In genomic region chr16:73059779-73060178, GRCh38 we compare ENCODE assay signal across 9 cellular contexts. TPM values are rescaled to one million over a fixed set of nuclear protein-coding genes. Genes with fewer than 3 reads are reported as not detected.
A peak's percentile ranks its signal among the peaks of the same experiment; 100 is the strongest.
DNase-seq lines count a peak whose midpoint lies in the region; ATAC-seq, FAIRE-seq and TF ChIP-seq lines count a peak whose summit lies in the region.
"Had no signal": no experiment of that assay in that cellular context is flagged by ENCODE, and none has a peak within 500 bp of the region (broad histone marks: within the 10 kb centered on the region; RNA-seq: fewer than 3 reads in every experiment).

No MANE protein-coding gene starts in this region.

- H3K4me3 Mint-ChIP-seq in CD8-positive, alpha-beta T cell, result peak overlapping the region; percentile 74
- peak overlapping the region; percentile 89 for H3K4me3 Mint-ChIP-seq in progenitor cell of endocrine pancreas (ENCODE audit: low read depth)
- no peak overlapping the region for H3K4me3 Mint-ChIP-seq in activated CD4-positive, alpha-beta memory T cell treated with anti-CD3 and anti-CD28 coated beads for 36 hours

- H3K9me3 ChIP-seq in CD8-positive, alpha-beta T cell (ENCODE audit: low read length), result no peaks in the 10 kb centered on the region
- H3K9me3 ChIP-seq in PC-9 (ENCODE audit: insufficient read depth, low read depth), result no peaks in the 10 kb centered on the region
- no peaks in the 10 kb centered on the region for H3K9me3 ChIP-seq in endothelial cell of umbilical vein (replicated peaks; ENCODE audit: control insufficient read depth, insufficient read depth, low read length)
- H3K9me3 ChIP-seq in Peyer's patch, result no peaks in the 10 kb centered on the region
- H3K9me3 ChIP-seq: testis had no signal

- H2AFZ ChIP-seq in PC-9, result no peak overlapping the region
- H2AFZ ChIP-seq in endothelial cell of umbilical vein (ENCODE audit: low read depth, low read length), result no peak overlapping the region

- no peaks in the 10 kb centered on the region for H3K4me1 ChIP-seq in CD8-positive, alpha-beta T cell (ENCODE audit: insufficient read depth, low read length)
- H3K4me1 ChIP-seq in PC-9 (replicated peaks; ENCODE audit: insufficient read depth), result peaks cover 35% of the 10 kb centered on the region
- peaks cover 59% of the 10 kb centered on the region for H3K4me1 ChIP-seq in endothelial cell of umbilical vein (ENCODE audit: control insufficient read depth, extremely low read depth, insufficient read depth, low read length)
- H3K4me1 ChIP-seq in Peyer's patch, result peaks cover 0 to 43% (median under 1%) of the 10 kb centered on the region in 4 donors

- BruUV-seq in PC-9 (replicated peaks; lab: Mats Ljungman, UMichigan), result TSS peak; percentile 24
- TSS peak; percentile 21 for BruUV-seq in endothelial cell of umbilical vein (replicated peaks; lab: Mats Ljungman, UMichigan)

- no peak overlapping the region for H3K27ac ChIP-seq in CD8-positive, alpha-beta T cell (ENCODE audit: low read depth, low read length)
- peak overlapping the region; percentile 28; the same call in 1 of the 2 replicates for H3K27ac ChIP-seq in PC-9
- no peak overlapping the region for H3K27ac ChIP-seq in endothelial cell of umbilical vein (ENCODE audit: insufficient read depth, low read depth, low read length)
- H3K27ac ChIP-seq in Peyer's patch, result peak overlapping the region in 1 of 4 donors; percentile 94

- intact Hi-C loops in CD8-positive, alpha-beta T cell (cut with DNase I, micrococcal nuclease), result no loop called here
- intact Hi-C loops in PC-9 (cut with micrococcal nuclease; ENCODE audit: unreplicated experiment) (loop anchor here (10.0 kb wide), 1 partner anchor 395 kb away; no protein-coding TSS in a partner anchor), endothelial cell of umbilical vein (cut with micrococcal nuclease) (loop anchor here (1.0 to 10.0 kb wide), 6 partner anchors 8 to 815 kb away; no protein-coding TSS in a partner anchor)
- intact Hi-C loops in activated CD4-positive, alpha-beta memory T cell treated with anti-CD3 and anti-CD28 coated beads for 36 hours (cut with micrococcal nuclease), result no loop called here

- peak overlapping the region; percentile 89 for H3K4me2 ChIP-seq in PC-9
- peak overlapping the region; percentile 85 for H3K4me2 ChIP-seq in endothelial cell of umbilical vein (ENCODE audit: insufficient read depth, low read length)

- H3F3A ChIP-seq in PC-9 (ENCODE audit: insufficient read depth, low read depth), result peaks cover 29% of the 10 kb centered on the region

- no peaks in the 10 kb centered on the region for H3K9me1 ChIP-seq in endothelial cell of umbilical vein (replicated peaks; ENCODE audit: control insufficient read depth, extremely low read depth, insufficient read depth, low read length)

- H4K20me1 ChIP-seq in PC-9 (ENCODE audit: insufficient read depth), result no peaks in the 10 kb centered on the region
- no peaks in the 10 kb centered on the region for H4K20me1 ChIP-seq in endothelial cell of umbilical vein (replicated peaks; ENCODE audit: control insufficient read depth, extremely low read depth, insufficient read depth, low read length)

- H3K79me2 ChIP-seq in PC-9 (ENCODE audit: low read depth) (peaks cover 24% of the 10 kb centered on the region), endothelial cell of umbilical vein (ENCODE audit: control insufficient read depth, insufficient read depth, low read length) (peaks cover 37% of the 10 kb centered on the region)

- no peak for ATAC-seq in CD8-positive, alpha-beta T cell
- no peak for ATAC-seq in GM21717 (IDR thresholded peaks at IDR 0.05; ENCODE audit: unreplicated experiment)

- H3K27me3 ChIP-seq in CD8-positive, alpha-beta T cell (ENCODE audit: insufficient read depth, low read length), result peaks cover 14% of the 10 kb centered on the region
- no peaks in the 10 kb centered on the region for H3K27me3 ChIP-seq in PC-9 (ENCODE audit: insufficient read depth, low read depth)
- no peaks in the 10 kb centered on the region for H3K27me3 ChIP-seq in endothelial cell of umbilical vein (ENCODE audit: control insufficient read depth in 2 of 2, insufficient read depth in 2 of 2, low read length in 2 of 2)
- H3K27me3 ChIP-seq in Peyer's patch, result peaks cover 0 to 17% of the 10 kb centered on the region in 2 donors
- H3K27me3 ChIP-seq: testis had no signal

- DNase-seq in CD8-positive, alpha-beta T cell, result no peak
- no peak for DNase-seq in PC-9
- DNase-seq in endothelial cell of umbilical vein (ENCODE audit: low read depth, low spot score), result no peak
- no peak for DNase-seq in progenitor cell of endocrine pancreas (ENCODE audit: low spot score, unreplicated experiment)
- DNase-seq in activated CD4-positive, alpha-beta memory T cell treated with anti-CD3 and anti-CD28 coated beads for 36 hours, result no peak
- no peak for DNase-seq in GM12891 (ENCODE audit: insufficient read length, low spot score)
- no peak for DNase-seq in Peyer's patch

- H3K4me1 Mint-ChIP-seq in CD8-positive, alpha-beta T cell (ENCODE audit: low read depth), result peaks cover 20% of the 10 kb centered on the region
- H3K4me1 Mint-ChIP-seq in progenitor cell of endocrine pancreas (ENCODE audit: low read depth), result peaks cover 53% of the 10 kb centered on the region
- peaks cover 9% of the 10 kb centered on the region for H3K4me1 Mint-ChIP-seq in activated CD4-positive, alpha-beta memory T cell treated with anti-CD3 and anti-CD28 coated beads for 36 hours (ENCODE audit: low read depth)

- TF ChIP-seq CTCF in CD8-positive, alpha-beta T cell (IDR thresholded peaks at IDR 0.05), result no peak
- TF ChIP-seq CTCF in PC-9 (conservative IDR thresholded peaks at IDR 0.05) (no peak), endothelial cell of umbilical vein (IDR thresholded peaks at IDR 0.05; ENCODE audit: extremely low read depth in 1 of 2, insufficient read depth in 1 of 2, low read depth in 1 of 2, low read length in 2 of 2) (no peak), progenitor cell of endocrine pancreas (IDR thresholded peaks at IDR 0.05; ENCODE audit: unreplicated experiment) (no peak), Peyer's patch (IDR thresholded peaks at IDR 0.05) (no peak)

- H3K9me2 ChIP-seq in PC-9 (ENCODE audit: insufficient read depth), result no peaks in the 10 kb centered on the region

- no peaks in the 10 kb centered on the region for H3K36me3 Mint-ChIP-seq in CD8-positive, alpha-beta T cell
- H3K36me3 Mint-ChIP-seq in progenitor cell of endocrine pancreas (ENCODE audit: insufficient read depth), result peaks cover 2% of the 10 kb centered on the region
- H3K36me3 Mint-ChIP-seq in activated CD4-positive, alpha-beta memory T cell treated with anti-CD3 and anti-CD28 coated beads for 36 hours, result peaks cover 2% of the 10 kb centered on the region

- H3K9me3 Mint-ChIP-seq in CD8-positive, alpha-beta T cell, result no peaks in the 10 kb centered on the region
- no peaks in the 10 kb centered on the region for H3K9me3 Mint-ChIP-seq in progenitor cell of endocrine pancreas (ENCODE audit: low read depth)
- no peaks in the 10 kb centered on the region for H3K9me3 Mint-ChIP-seq in activated CD4-positive, alpha-beta memory T cell treated with anti-CD3 and anti-CD28 coated beads for 36 hours

- H3K9ac ChIP-seq in endothelial cell of umbilical vein (replicated peaks; ENCODE audit: extremely low read depth, insufficient read depth, low read length), result peak overlapping the region; percentile 80

- dilution Hi-C loops in endothelial cell of umbilical vein (cut with MboI; ENCODE audit: extremely low pct_ligation_motif_present, low sequenced_read_pairs), result no loop called here

- peaks cover 64% of the 10 kb centered on the region for H3K27me3 Mint-ChIP-seq in CD8-positive, alpha-beta T cell (ENCODE audit: low read depth)
- H3K27me3 Mint-ChIP-seq in progenitor cell of endocrine pancreas, result peaks cover 52% of the 10 kb centered on the region
- H3K27me3 Mint-ChIP-seq in activated CD4-positive, alpha-beta memory T cell treated with anti-CD3 and anti-CD28 coated beads for 36 hours, result peaks cover 68% of the 10 kb centered on the region

- FAIRE-seq in endothelial cell of umbilical vein (lab: Jason Lieb, UNC) (no peak), GM12891 (lab: Jason Lieb, UNC) (no peak)

- TF ChIP-seq POLR2A in endothelial cell of umbilical vein (IDR thresholded peaks at IDR 0.05; ENCODE audit: low read depth, low read length) (no peak), GM12891 (IDR thresholded peaks at IDR 0.05; ENCODE audit: low read depth, low read length) (no peak), Peyer's patch (IDR thresholded peaks at IDR 0.05) (no peak)

- CTCF ChIA-PET in CD8-positive, alpha-beta T cell (lab: Charles Lee), result no interaction called here
- CTCF ChIA-PET in PC-9 (lab: Charles Lee) (no interaction called here), endothelial cell of umbilical vein (lab: Charles Lee) (interaction anchor here (3.1 to 8.0 kb wide), 2 partner anchors 113 to 227 kb away, joined by 19 to 55 read pairs; no protein-coding TSS in a partner anchor)
- CTCF ChIA-PET in activated CD4-positive, alpha-beta memory T cell treated with anti-CD3 and anti-CD28 coated beads for 36 hours (lab: Charles Lee), result no interaction called here

- no peak overlapping the region for H3K27ac Mint-ChIP-seq in CD8-positive, alpha-beta T cell
- peak overlapping the region; percentile 76 for H3K27ac Mint-ChIP-seq in progenitor cell of endocrine pancreas
- no peak overlapping the region for H3K27ac Mint-ChIP-seq in activated CD4-positive, alpha-beta memory T cell treated with anti-CD3 and anti-CD28 coated beads for 36 hours

- no peaks in the 10 kb centered on the region for H3K36me3 ChIP-seq in CD8-positive, alpha-beta T cell (ENCODE audit: insufficient read depth, low read length)
- H3K36me3 ChIP-seq in PC-9 (ENCODE audit: low read depth), result no peaks in the 10 kb centered on the region
- H3K36me3 ChIP-seq in endothelial cell of umbilical vein (ENCODE audit: control insufficient read depth in 2 of 2, extremely low read depth in 1 of 2, insufficient read depth in 2 of 2, low read length in 2 of 2), result no peaks in the 10 kb centered on the region
- no peaks in the 10 kb centered on the region for H3K36me3 ChIP-seq in Peyer's patch

- H3K4me3 ChIP-seq in CD8-positive, alpha-beta T cell (ENCODE audit: low read depth, low read length), result no peak overlapping the region
- H3K4me3 ChIP-seq in PC-9 (peak overlapping the region; percentile 91; the same call in 1 of the 2 replicates), endothelial cell of umbilical vein (replicated peaks in 1 of 3; ENCODE audit: insufficient read depth in 1 of 3, low read depth in 1 of 3, low read length in 3 of 3) (peak overlapping the region in 1 of 3 experiments; percentile 91), Peyer's patch (peak overlapping the region in 1 of 4 donors; percentile 86)

- POLR2A ChIA-PET in CD8-positive, alpha-beta T cell (lab: Charles Lee), result no interaction called here
- POLR2A ChIA-PET in PC-9 (lab: Charles Lee; ENCODE audit: unreplicated experiment) (no interaction called here), endothelial cell of umbilical vein (lab: Charles Lee) (no interaction called here)
- POLR2A ChIA-PET in activated CD4-positive, alpha-beta memory T cell treated with anti-CD3 and anti-CD28 coated beads for 36 hours (lab: Charles Lee), result no interaction called here

RNA-seq across cellular contexts. Expression of gene ZFHX3, which starts 11.9 kb away (rescaled TPM):
- total RNA-seq in CD8-positive, alpha-beta T cell, result under 1 TPM; 0.22 to 0.33 TPM
- total RNA-seq in PC-9 (2021) (20.5 and 23.1 TPM in 2 replicates), endothelial cell of umbilical vein (17.7 and 18.8 TPM in 2 replicates), progenitor cell of endocrine pancreas (48.9 and 54.0 TPM in 2 replicates), Peyer's patch (10 to 100 TPM in 3 of 4 donors, 1 to 10 TPM in 1; 6.3 to 39.6 (median 14.6) TPM)
- polyA plus RNA-seq in endothelial cell of umbilical vein, result 3.0 and 3.7 TPM in 2 replicates
- polyA plus RNA-seq in endothelial cell of umbilical vein (2011; cell fraction: cytosol; rRNA removed), result 4.4 and 4.7 TPM in 2 replicates
- 10.3 and 10.5 TPM in 2 replicates for polyA plus RNA-seq in endothelial cell of umbilical vein (2011; cell fraction: nucleus; rRNA removed)
- 7.6 and 7.8 TPM in 2 replicates for polyA plus RNA-seq in endothelial cell of umbilical vein (2012)
- polyA minus RNA-seq in endothelial cell of umbilical vein, result 14.8 and 14.9 TPM in 2 replicates
- polyA minus RNA-seq in endothelial cell of umbilical vein (2011; cell fraction: cytosol; rRNA and poly(A)+ RNA removed), result 11.3 TPM
- 24.3 and 25.1 TPM in 2 replicates for polyA minus RNA-seq in endothelial cell of umbilical vein (2011; cell fraction: nucleus; rRNA and poly(A)+ RNA removed)
- total RNA-seq in activated CD4-positive, alpha-beta memory T cell treated with anti-CD3 and anti-CD28 coated beads for 36 hours, result under 1 TPM; 0.21 to 0.68 TPM
- polyA plus RNA-seq in GM12891 (2012; ENCODE audit: low read depth, missing spikeins), result 2.8 TPM

Comparison
In these comparisons a context has a peak if more than half of its experiments do, and no peak if none do; other contexts are left out.
1. RNA of gene ZFHX3, which starts 11.9 kb away (total RNA-seq): 48.9 to 54.0 TPM in progenitor cell of endocrine pancreas, 20.5 to 23.1 TPM in PC-9, 17.7 to 18.8 TPM in endothelial cell of umbilical vein and 6.3 to 39.6 TPM in Peyer's patch; 0.21 to 0.68 TPM in activated CD4-positive, alpha-beta memory T cell treated with anti-CD3 and anti-CD28 coated beads for 36 hours and 0.22 to 0.33 TPM in CD8-positive, alpha-beta T cell; every median in the first group is over 4 times any median in the second.
2. intact Hi-C loops: an anchor here in PC-9 (10.0 kb wide) and endothelial cell of umbilical vein (1.0 to 10.0 kb wide); none called in CD8-positive, alpha-beta T cell and activated CD4-positive, alpha-beta memory T cell treated with anti-CD3 and anti-CD28 coated beads for 36 hours.